ENCODE assay signal across 12 cellular contexts in genomic region chr18:56650056-56650455, GRCh38. TPM values are rescaled to one million over a fixed set of nuclear protein-coding genes. Genes with fewer than 3 reads are reported as not detected.
DNase-seq lines count a peak whose midpoint lies in the region; ATAC-seq and TF ChIP-seq lines count a peak whose summit lies in the region.
"Had no signal": no experiment of that assay in that cellular context is flagged by ENCODE, and none has a peak within 500 bp of the region (broad histone marks: within the 10 kb centered on the region; RNA-seq: fewer than 3 reads in every experiment).

No MANE protein-coding gene starts in this region.

- no peaks in the 10 kb centered on the region for H3K27me3 Mint-ChIP-seq in activated CD4-positive, alpha-beta T cell treated with anti-CD3 and anti-CD28 coated beads for 36 hours
- peaks cover 2% of the 10 kb centered on the region for H3K27me3 Mint-ChIP-seq in activated CD4-positive, alpha-beta T cell treated with anti-CD3 and anti-CD28 coated beads, Interleukin-2, amount 10 ng/mL, durations not matched to agents 24 days and 14 days

- POLR2A ChIA-PET in activated CD4-positive, alpha-beta T cell treated with anti-CD3 and anti-CD28 coated beads for 36 hours (lab: Charles Lee): no interaction called here

- peak overlapping the region; percentile 89 for H3K4me3 Mint-ChIP-seq in activated CD4-positive, alpha-beta T cell treated with anti-CD3 and anti-CD28 coated beads for 36 hours
- no peak overlapping the region for H3K4me3 Mint-ChIP-seq in activated CD4-positive, alpha-beta T cell treated with anti-CD3 and anti-CD28 coated beads, Interleukin-2, amount 10 ng/mL, durations not matched to agents 24 days and 14 days

- CTCF ChIA-PET in activated CD4-positive, alpha-beta T cell treated with anti-CD3 and anti-CD28 coated beads for 36 hours (lab: Charles Lee): interaction anchor here (1.2 to 2.8 kb wide), 2 partner anchors 10 to 59 kb away, joined by 5 to 19 read pairs; no protein-coding TSS in a partner anchor

- H3K4me1 Mint-ChIP-seq in activated CD4-positive, alpha-beta T cell treated with anti-CD3 and anti-CD28 coated beads for 36 hours: peaks cover 31% of the 10 kb centered on the region
- peaks cover 48% of the 10 kb centered on the region for H3K4me1 Mint-ChIP-seq in activated CD4-positive, alpha-beta T cell treated with anti-CD3 and anti-CD28 coated beads, Interleukin-2, amount 10 ng/mL, durations not matched to agents 24 days and 14 days

- H3K4me3 ChIP-seq in choroid plexus epithelial cell (ENCODE audit: low read depth, low read length) (no peak overlapping the region), retinal pigment epithelial cell (ENCODE audit: low read length) (no peak overlapping the region)

- H3K36me3 Mint-ChIP-seq in activated CD4-positive, alpha-beta T cell treated with anti-CD3 and anti-CD28 coated beads for 36 hours (ENCODE audit: low read depth): peaks cover 4% of the 10 kb centered on the region
- peaks cover 9% of the 10 kb centered on the region for H3K36me3 Mint-ChIP-seq in activated CD4-positive, alpha-beta T cell treated with anti-CD3 and anti-CD28 coated beads, Interleukin-2, amount 10 ng/mL, durations not matched to agents 24 days and 14 days (ENCODE audit: low read depth)

- H3K27ac Mint-ChIP-seq in activated CD4-positive, alpha-beta T cell treated with anti-CD3 and anti-CD28 coated beads for 36 hours: no peak overlapping the region
- no peak overlapping the region for H3K27ac Mint-ChIP-seq in activated CD4-positive, alpha-beta T cell treated with anti-CD3 and anti-CD28 coated beads, Interleukin-2, amount 10 ng/mL, durations not matched to agents 24 days and 14 days

- ATAC-seq in activated CD4-positive, alpha-beta T cell treated with anti-CD3 and anti-CD28 coated beads for 36 hours: no peak
- ATAC-seq in HG03108 (IDR thresholded peaks at IDR 0.05; ENCODE audit: unreplicated experiment): no peak
- ATAC-seq in HG03439 (IDR thresholded peaks at IDR 0.05; ENCODE audit: unreplicated experiment): no peak

- no peaks in the 10 kb centered on the region for H3K9me3 Mint-ChIP-seq in activated CD4-positive, alpha-beta T cell treated with anti-CD3 and anti-CD28 coated beads for 36 hours (ENCODE audit: low read depth)
- H3K9me3 Mint-ChIP-seq in activated CD4-positive, alpha-beta T cell treated with anti-CD3 and anti-CD28 coated beads, Interleukin-2, amount 10 ng/mL, durations not matched to agents 24 days and 14 days: peaks cover 6% of the 10 kb centered on the region

- no peak for DNase-seq in activated CD4-positive, alpha-beta T cell treated with anti-CD3 and anti-CD28 coated beads for 36 hours
- DNase-seq in activated CD4-positive, alpha-beta T cell treated with anti-CD3 and anti-CD28 coated beads, Interleukin-2, amount 10 ng/mL, durations not matched to agents 24 days and 14 days: no peak
- DNase-seq in NCI-H226: peak; percentile 28
- DNase-seq in choroid plexus epithelial cell (ENCODE audit: low read depth): peak; percentile 84
- DNase-seq in retinal pigment epithelial cell (ENCODE audit: low read depth): peak; percentile 46
- no peak for DNase-seq in AG08395 (ENCODE audit: low spot score)
- DNase-seq: activated gamma-delta T cell treated with Interleukin-2 at 50 U/mL for 16 hours, cerebellar nuclear complex, NCI-H2227 treated with DMSO at 0.1 percent for 48 hours, upper lobe of left lung had no signal

- intact Hi-C loops in activated CD4-positive, alpha-beta T cell treated with anti-CD3 and anti-CD28 coated beads for 36 hours (cut with DNase I, micrococcal nuclease): loop anchor here in 1 of 2 experiments (10.0 kb wide), 1 partner anchor 355 kb away; no protein-coding TSS in a partner anchor
- intact Hi-C loops in activated CD4-positive, alpha-beta T cell treated with anti-CD3 and anti-CD28 coated beads, Interleukin-2, amount 10 ng/mL, durations not matched to agents 24 days and 14 days (cut with micrococcal nuclease): loop anchor here (2.0 to 5.0 kb wide), 3 partner anchors 59 to 1063 kb away; partner anchors contain the start of gene TCF4

- TF ChIP-seq CTCF in choroid plexus epithelial cell (conservative IDR thresholded peaks at IDR 0.05; ENCODE audit: low read depth, low read length) (no peak), retinal pigment epithelial cell (conservative IDR thresholded peaks at IDR 0.05; ENCODE audit: low read depth, low read length) (no peak)

RNA-seq across cellular contexts. Expression of gene WDR7, which starts 1.1 kb away (rescaled TPM):
- total RNA-seq in activated CD4-positive, alpha-beta T cell treated with anti-CD3 and anti-CD28 coated beads for 36 hours: 10 to 100 TPM; 21.5 to 23.1 TPM
- 20.8 and 26.0 TPM in 2 replicates for total RNA-seq in activated CD4-positive, alpha-beta T cell treated with anti-CD3 and anti-CD28 coated beads, Interleukin-2, amount 10 ng/mL, durations not matched to agents 24 days and 14 days

RNA-seq across cellular contexts. Expression of gene TXNL1, which starts 11.7 kb away (rescaled TPM):
- total RNA-seq in activated CD4-positive, alpha-beta T cell treated with anti-CD3 and anti-CD28 coated beads for 36 hours: 10 to 100 TPM; 75.3 to 87.0 TPM
- total RNA-seq in activated CD4-positive, alpha-beta T cell treated with anti-CD3 and anti-CD28 coated beads, Interleukin-2, amount 10 ng/mL, durations not matched to agents 24 days and 14 days: 102 and 104 TPM in 2 replicates

Comparison
In these comparisons a context has a peak if more than half of its experiments do, and no peak if none do; other contexts are left out.
1. DNase-seq: peak in NCI-H226 (single experiment), choroid plexus epithelial cell (single experiment) and retinal pigment epithelial cell (single experiment); none in activated CD4-positive, alpha-beta T cell treated with anti-CD3 and anti-CD28 coated beads for 36 hours (single experiment), activated CD4-positive, alpha-beta T cell treated with anti-CD3 and anti-CD28 coated beads, Interleukin-2, amount 10 ng/mL, durations not matched to agents 24 days and 14 days (single experiment) and AG08395 (single experiment).